24 cellular contexts compared by ENCODE assay signal in genomic region chr22:20909543-20910303, GRCh38. TPM values are rescaled to one million over a fixed set of nuclear protein-coding genes. Genes with fewer than 3 reads are reported as not detected.
DNase-seq lines count a peak whose midpoint lies in the region; ATAC-seq and TF ChIP-seq lines count a peak whose summit lies in the region.
"Had no signal": no experiment of that assay in that cellular context is flagged by ENCODE, and none has a peak within 500 bp of the region (broad histone marks: within the 10 kb centered on the region; RNA-seq: fewer than 3 reads in every experiment).

No MANE protein-coding gene starts in this region.

- no peak for TF ChIP-seq CTCF in natural killer cell (IDR thresholded peaks at IDR 0.05)

- H3K27me3 Mint-ChIP-seq in activated CD4-positive, alpha-beta T cell treated with anti-CD3 and anti-CD28 coated beads, Interleukin-2, amount 10 ng/mL, durations not matched to agents 7 days and 5 days: peaks cover 10% of the 10 kb centered on the region
- H3K27me3 Mint-ChIP-seq in natural killer cell (ENCODE audit: low read depth in 2 of 2): no peaks in the 10 kb centered on the region

- ATAC-seq in natural killer cell (peak in 2 of 3 donors; percentile 67 to 78), HG02610 (IDR thresholded peaks at IDR 0.05; ENCODE audit: unreplicated experiment) (no peak), HG03354 (IDR thresholded peaks at IDR 0.05; ENCODE audit: poor library complexity, severe bottlenecking, unreplicated experiment) (no peak)
- ATAC-seq: CD8-positive, alpha-beta T cell; HCT116 had no signal

- H3K9me3 Mint-ChIP-seq in activated CD4-positive, alpha-beta T cell treated with anti-CD3 and anti-CD28 coated beads, Interleukin-2, amount 10 ng/mL, durations not matched to agents 7 days and 5 days: no peaks in the 10 kb centered on the region
- no peaks in the 10 kb centered on the region for H3K9me3 Mint-ChIP-seq in natural killer cell
- H3K9me3 Mint-ChIP-seq: CD8-positive, alpha-beta T cell had no signal

- H3K4me1 Mint-ChIP-seq in activated CD4-positive, alpha-beta T cell treated with anti-CD3 and anti-CD28 coated beads, Interleukin-2, amount 10 ng/mL, durations not matched to agents 7 days and 5 days: peaks cover 8% of the 10 kb centered on the region
- H3K4me1 Mint-ChIP-seq in natural killer cell: peaks cover 7 to 9% of the 10 kb centered on the region in 2 donors
- H3K4me1 Mint-ChIP-seq: B cell had no signal

- no peaks in the 10 kb centered on the region for H3K36me3 Mint-ChIP-seq in activated CD4-positive, alpha-beta T cell treated with anti-CD3 and anti-CD28 coated beads, Interleukin-2, amount 10 ng/mL, durations not matched to agents 7 days and 5 days (ENCODE audit: low read depth)
- no peaks in the 10 kb centered on the region for H3K36me3 Mint-ChIP-seq in natural killer cell
- H3K36me3 Mint-ChIP-seq: CD8-positive, alpha-beta T cell had no signal

- H3K4me3 Mint-ChIP-seq in activated CD4-positive, alpha-beta T cell treated with anti-CD3 and anti-CD28 coated beads, Interleukin-2, amount 10 ng/mL, durations not matched to agents 7 days and 5 days: no peak overlapping the region
- peak overlapping the region; percentile 35 for H3K4me3 Mint-ChIP-seq in natural killer cell
- H3K4me3 Mint-ChIP-seq: B cell; CD8-positive, alpha-beta T cell had no signal

- H3K27ac Mint-ChIP-seq in activated CD4-positive, alpha-beta T cell treated with anti-CD3 and anti-CD28 coated beads, Interleukin-2, amount 10 ng/mL, durations not matched to agents 7 days and 5 days: peak overlapping the region; percentile 68
- H3K27ac Mint-ChIP-seq in natural killer cell: peak overlapping the region; percentile 78 to 84
- H3K27ac Mint-ChIP-seq: B cell; CD8-positive, alpha-beta T cell had no signal

- POLR2A ChIA-PET in activated CD4-positive, alpha-beta T cell treated with anti-CD3 and anti-CD28 coated beads, Interleukin-2, amount 10 ng/mL, durations not matched to agents 7 days and 5 days (lab: Charles Lee): no interaction called here

- CTCF ChIA-PET in activated CD4-positive, alpha-beta T cell treated with anti-CD3 and anti-CD28 coated beads, Interleukin-2, amount 10 ng/mL, durations not matched to agents 7 days and 5 days (lab: Charles Lee): interaction anchor here (0.6 kb wide), 2 partner anchors 11 to 147 kb away, joined by 4 read pairs; no protein-coding TSS in a partner anchor

- DNase-seq in activated CD4-positive, alpha-beta T cell treated with anti-CD3 and anti-CD28 coated beads, Interleukin-2, amount 10 ng/mL, durations not matched to agents 7 days and 5 days: no peak
- DNase-seq in activated CD4-positive, alpha-beta T cell treated with anti-CD3 and anti-CD28 coated beads for 48 hours: no peak
- peak; percentile 7 for DNase-seq in Daoy (ENCODE audit: low read depth)
- DNase-seq in UCSD-AML1 (lab: John Stamatoyannopoulos, UW; ENCODE audit: unreplicated experiment): peak; percentile 29
- DNase-seq in natural killer cell: no peak
- no peak for DNase-seq in effector CD4-positive, alpha-beta T cell
- DNase-seq: Caco-2; CD8-positive, alpha-beta T cell; EL; GF-D8; KG1; MG63; NCI-H1048; NCI-H1417; NCI-H1694; NCI-H2029 treated with DMSO at 0.1 percent for 48 hours; NCI-H446 treated with DMSO at 0.1 percent for 48 hours; NCI-H526 treated with DMSO at 0.1 percent for 48 hours; Peyer's patch; SHP77 treated with DMSO at 0.1 percent for 48 hours had no signal

- intact Hi-C loops in natural killer cell (cut with micrococcal nuclease): no loop called here

RNA-seq across cellular contexts. Expression of gene CRKL, which starts 7.5 kb away (rescaled TPM):
- 10 to 100 TPM; 82.2 to 87.2 TPM for total RNA-seq in activated CD4-positive, alpha-beta T cell treated with anti-CD3 and anti-CD28 coated beads, Interleukin-2, amount 10 ng/mL, durations not matched to agents 7 days and 5 days
- 32.2 and 33.8 TPM in 2 replicates for total RNA-seq in Daoy (2014; rRNA removed; shearing (Covaris generic))
- 10 to 100 TPM; 50.7 to 71.2 (median 67.4) TPM for total RNA-seq in natural killer cell

RNA-seq across cellular contexts. Expression of gene SNAP29, which starts 50.9 kb away (rescaled TPM):
- 10 to 100 TPM; 29.6 to 36.0 TPM for total RNA-seq in activated CD4-positive, alpha-beta T cell treated with anti-CD3 and anti-CD28 coated beads, Interleukin-2, amount 10 ng/mL, durations not matched to agents 7 days and 5 days
- 5.4 and 6.6 TPM in 2 replicates for total RNA-seq in Daoy (2014; rRNA removed; shearing (Covaris generic))
- 10 to 100 TPM; 35.1 to 40.3 (median 36.8) TPM for total RNA-seq in natural killer cell

RNA-seq across cellular contexts. Expression of gene PI4KA, which starts 51.1 kb away (rescaled TPM):
- total RNA-seq in activated CD4-positive, alpha-beta T cell treated with anti-CD3 and anti-CD28 coated beads, Interleukin-2, amount 10 ng/mL, durations not matched to agents 7 days and 5 days: 100 to 1,000 TPM; 103 to 113 TPM
- total RNA-seq in Daoy (2014; rRNA removed; shearing (Covaris generic)): 13.0 and 15.7 TPM in 2 replicates
- 100 to 1,000 TPM; 208 to 233 (median 215) TPM for total RNA-seq in natural killer cell

RNA-seq across cellular contexts. Expression of gene AIFM3, which starts 57.3 kb away (rescaled TPM):
- under 1 TPM in 1 of 2 experiments, not detected in 1; 0.25 TPM for total RNA-seq in activated CD4-positive, alpha-beta T cell treated with anti-CD3 and anti-CD28 coated beads, Interleukin-2, amount 10 ng/mL, durations not matched to agents 7 days and 5 days
- 2.0 TPM in 1 of 2 replicates, not detected in the other for total RNA-seq in Daoy (2014; rRNA removed; shearing (Covaris generic))
- 1 to 10 TPM; 1.5 to 2.3 (median 2.2) TPM for total RNA-seq in natural killer cell

Comparison
In these comparisons a context has a peak if more than half of its experiments do, and no peak if none do; other contexts are left out.
1. DNase-seq: peak in Daoy (single experiment) and UCSD-AML1 (single experiment); none in activated CD4-positive, alpha-beta T cell treated with anti-CD3 and anti-CD28 coated beads, Interleukin-2, amount 10 ng/mL, durations not matched to agents 7 days and 5 days (single experiment), activated CD4-positive, alpha-beta T cell treated with anti-CD3 and anti-CD28 coated beads for 48 hours (single experiment), natural killer cell (single experiment) and effector CD4-positive, alpha-beta T cell (single experiment).
2. ATAC-seq: peak in natural killer cell (2 of 3); none in HG02610 (single experiment) and HG03354 (single experiment).